ENCODE assay signal across 13 cellular contexts in the genomic region with DNA sequence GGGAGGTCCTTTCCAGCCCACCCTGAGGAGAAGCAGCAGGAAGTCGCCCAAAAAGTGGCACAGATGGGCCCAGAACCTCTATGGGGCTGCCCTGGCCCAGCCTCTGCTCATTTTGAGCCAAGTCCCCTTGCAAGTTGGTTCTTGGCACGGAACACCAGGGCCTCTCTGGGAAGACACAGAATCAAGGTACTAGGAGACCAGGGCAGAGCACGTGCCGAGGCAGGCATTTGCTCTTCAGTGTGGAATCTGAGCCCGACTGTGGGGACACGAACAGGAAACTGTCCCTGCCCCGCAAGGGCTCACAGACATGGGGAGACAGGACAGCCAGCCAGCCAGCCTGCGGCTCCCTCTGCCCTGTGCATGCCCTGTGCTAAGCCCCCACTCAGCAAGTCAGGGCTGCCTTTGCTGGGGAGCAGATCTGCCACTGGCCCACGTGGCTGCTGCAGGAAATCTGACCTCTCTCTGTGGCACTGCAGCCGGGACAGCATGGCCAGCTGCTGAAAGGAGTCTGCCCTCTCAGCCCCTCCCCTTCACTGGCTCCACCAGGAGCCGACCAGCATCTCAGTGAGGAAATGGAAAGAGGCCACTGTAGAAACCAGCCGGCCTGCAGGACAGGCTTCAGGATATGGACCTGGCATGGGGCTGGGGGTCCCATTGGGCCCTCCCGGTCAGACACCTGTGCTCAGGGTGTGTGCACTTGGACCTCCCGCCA. TPM values are rescaled to one million over a fixed set of nuclear protein-coding genes. Genes with fewer than 3 reads are reported as not detected.
DNase-seq lines count a peak whose midpoint lies in the region; ATAC-seq and TF ChIP-seq lines count a peak whose summit lies in the region.
"Had no signal": no experiment of that assay in that cellular context is flagged by ENCODE, and none has a peak within 500 bp of the region (broad histone marks: within the 10 kb centered on the region; RNA-seq: fewer than 3 reads in every experiment).

No MANE protein-coding gene starts in this region.

- no peaks in the 10 kb centered on the region for H3K36me3 ChIP-seq in BE2C
- no peaks in the 10 kb centered on the region for H3K36me3 ChIP-seq in trophoblast cell (ENCODE audit: control insufficient read depth in 1 of 2, insufficient read depth in 2 of 2, low read length in 2 of 2)
- H3K36me3 ChIP-seq in suprapubic skin = no peaks in the 10 kb centered on the region
- H3K36me3 ChIP-seq in brain microvascular endothelial cell (replicated peaks) = no peaks in the 10 kb centered on the region

- no peak overlapping the region for H3K4me2 ChIP-seq in trophoblast cell (ENCODE audit: low read length)

- ATAC-seq in T-helper 17 cell (no peak), left ventricle myocardium superior (peak; percentile 36), HG02588 (IDR thresholded peaks at IDR 0.05; ENCODE audit: unreplicated experiment) (no peak)
- ATAC-seq: left lobe of liver had no signal

- no peak for TF ChIP-seq EP300 in suprapubic skin (IDR thresholded peaks at IDR 0.05)

- peaks cover 20% of the 10 kb centered on the region for H3K79me1 ChIP-seq in trophoblast cell (ENCODE audit: low read length)

- H2BK120ac ChIP-seq in trophoblast cell (ENCODE audit: insufficient read depth, low read length, poor library complexity) = no peak overlapping the region

- H3K36me3 Mint-ChIP-seq in T-helper 17 cell (ENCODE audit: low read depth) = no peaks in the 10 kb centered on the region

- H2AK5ac ChIP-seq in trophoblast cell (ENCODE audit: low read length) = no peak overlapping the region

- TF ChIP-seq POLR2A in suprapubic skin (IDR thresholded peaks at IDR 0.05) = no peak

- no peak overlapping the region for H3K4me3 Mint-ChIP-seq in T-helper 17 cell

- in situ Hi-C loops in brain microvascular endothelial cell (cut with HindIII; ENCODE audit: low pct_ligation_motif_present, low sequenced_read_pairs) = no loop called here

- TF ChIP-seq CTCF in BE2C (IDR thresholded peaks at IDR 0.05; ENCODE audit: low read depth, low read length) (no peak), suprapubic skin (IDR thresholded peaks at IDR 0.05) (no peak), brain microvascular endothelial cell (IDR thresholded peaks at IDR 0.05; ENCODE audit: low read depth, low read length, missing control alignments) (no peak)

- no peak overlapping the region for H2BK5ac ChIP-seq in trophoblast cell (ENCODE audit: low read depth, low read length, poor library complexity)

- peaks cover 10% of the 10 kb centered on the region for H3K4me1 Mint-ChIP-seq in T-helper 17 cell

- no peak overlapping the region for H3K9ac ChIP-seq in trophoblast cell (ENCODE audit: low read length)

- H3K4me3 ChIP-seq in BE2C (ENCODE audit: low read depth, low read length) = no peak overlapping the region
- peak overlapping the region; percentile 12 for H3K4me3 ChIP-seq in trophoblast cell (ENCODE audit: low read depth, low read length)
- no peak overlapping the region for H3K4me3 ChIP-seq in suprapubic skin
- no peak overlapping the region for H3K4me3 ChIP-seq in brain microvascular endothelial cell (ENCODE audit: low read depth, low read length)

- H4K91ac ChIP-seq in trophoblast cell (ENCODE audit: low read depth, low read length) = no peak overlapping the region

- H2AFZ ChIP-seq in trophoblast cell (ENCODE audit: insufficient read depth, low read length, poor library complexity) = no peak overlapping the region

- H4K12ac ChIP-seq in trophoblast cell (ENCODE audit: low read depth, low read length) = no peak overlapping the region

- H3K27me3 Mint-ChIP-seq in T-helper 17 cell = no peaks in the 10 kb centered on the region

- DNase-seq in BE2C = peak; percentile 7
- no peak for DNase-seq in T-helper 17 cell
- peak; percentile 49 for DNase-seq in left ventricle myocardium superior
- DNase-seq in trophoblast cell = peak; percentile 63
- no peak for DNase-seq in suprapubic skin (ENCODE audit: low spot score in 2 of 2)
- no peak for DNase-seq in NCI-H748 (lab: John Stamatoyannopoulos, UW; ENCODE audit: unreplicated experiment)
- no peak for DNase-seq in brain microvascular endothelial cell
- DNase-seq: activated naive CD4-positive, alpha-beta T cell treated with Interleukin-2 at 50 U/mL for 16 hours; HCEC 1CT; NCI-H2107 had no signal

- no peak overlapping the region for H3K4ac ChIP-seq in trophoblast cell (ENCODE audit: low read depth, low read length)

- H3K4me1 ChIP-seq in BE2C = no peaks in the 10 kb centered on the region
- H3K4me1 ChIP-seq in trophoblast cell (ENCODE audit: control insufficient read depth in 1 of 2, insufficient read depth in 2 of 2, low read length in 2 of 2) = peaks cover 36 to 44% of the 10 kb centered on the region in 2 experiments
- peaks cover 73% of the 10 kb centered on the region for H3K4me1 ChIP-seq in suprapubic skin

- H3K9me3 ChIP-seq in BE2C (no peaks in the 10 kb centered on the region), T-helper 17 cell (ENCODE audit: control insufficient read depth, low read length, poor library complexity, severe bottlenecking) (no peaks in the 10 kb centered on the region), trophoblast cell (ENCODE audit: insufficient read depth, low read depth, low read length) (no peaks in the 10 kb centered on the region), suprapubic skin (no peaks in the 10 kb centered on the region)

- H3K79me2 ChIP-seq in trophoblast cell (ENCODE audit: control insufficient read depth, insufficient read depth, low read length, poor library complexity) = peaks cover 2% of the 10 kb centered on the region

- no peak overlapping the region for H4K8ac ChIP-seq in trophoblast cell (ENCODE audit: low read depth, low read length)

- no peaks in the 10 kb centered on the region for H3K27me3 ChIP-seq in BE2C
- no peaks in the 10 kb centered on the region for H3K27me3 ChIP-seq in trophoblast cell (ENCODE audit: insufficient read depth, low read length)
- peaks cover 6% of the 10 kb centered on the region for H3K27me3 ChIP-seq in suprapubic skin
- H3K27me3 ChIP-seq in brain microvascular endothelial cell (replicated peaks) = no peaks in the 10 kb centered on the region

- H3K23ac ChIP-seq in trophoblast cell (ENCODE audit: low read length) = no peak overlapping the region

- no peak overlapping the region for H2BK12ac ChIP-seq in trophoblast cell (ENCODE audit: low read length)

- WGBS in trophoblast cell (ENCODE audit: extremely low coverage, insufficient coverage, insufficient read length) = no CpG with 5 or more reads among the region's 14 CpGs
- 32% methylated on average over 7 of the region's 14 CpGs for WGBS in suprapubic skin

- H3K18ac ChIP-seq in trophoblast cell (ENCODE audit: low read length) = no peak overlapping the region

- H3K14ac ChIP-seq in trophoblast cell (ENCODE audit: low read length) = no peak overlapping the region

- H3K27ac Mint-ChIP-seq in T-helper 17 cell = peak overlapping the region; percentile 79

- intact Hi-C loops in left ventricle myocardium superior (cut with micrococcal nuclease) = no loop called here

- no peak overlapping the region for H3K27ac ChIP-seq in trophoblast cell (ENCODE audit: low read depth, low read length)
- H3K27ac ChIP-seq in suprapubic skin = no peak overlapping the region
- no peak overlapping the region for H3K27ac ChIP-seq in brain microvascular endothelial cell

RNA-seq across cellular contexts. Expression of a gene that starts 3.6 kb away (rescaled TPM):
- polyA plus RNA-seq in BE2C (2012; ENCODE audit: insufficient read depth, insufficient read length, low read depth) = 4.8 TPM
- total RNA-seq in T-helper 17 cell (under 1 TPM in 1 of 2 donors, not detected in 1; 0.10 TPM), left ventricle myocardium superior (1.7 TPM), suprapubic skin (10 to 100 TPM in 1 of 4 donors, 1 to 10 TPM in 3; 5.9 to 13.6 (median 8.4) TPM)
- 6.2 and 6.3 TPM in 2 replicates for polyA plus RNA-seq in trophoblast cell (2013)
- polyA plus RNA-seq: AG04450 had no signal

Comparison
In these comparisons a context has a peak if more than half of its experiments do, and no peak if none do; other contexts are left out.
1. DNase-seq: peak in BE2C (single experiment), left ventricle myocardium superior (single experiment) and trophoblast cell (2 of 2); none in T-helper 17 cell (0 of 3), suprapubic skin (0 of 2), NCI-H748 (single experiment) and brain microvascular endothelial cell (single experiment).